In the genomic region with DNA sequence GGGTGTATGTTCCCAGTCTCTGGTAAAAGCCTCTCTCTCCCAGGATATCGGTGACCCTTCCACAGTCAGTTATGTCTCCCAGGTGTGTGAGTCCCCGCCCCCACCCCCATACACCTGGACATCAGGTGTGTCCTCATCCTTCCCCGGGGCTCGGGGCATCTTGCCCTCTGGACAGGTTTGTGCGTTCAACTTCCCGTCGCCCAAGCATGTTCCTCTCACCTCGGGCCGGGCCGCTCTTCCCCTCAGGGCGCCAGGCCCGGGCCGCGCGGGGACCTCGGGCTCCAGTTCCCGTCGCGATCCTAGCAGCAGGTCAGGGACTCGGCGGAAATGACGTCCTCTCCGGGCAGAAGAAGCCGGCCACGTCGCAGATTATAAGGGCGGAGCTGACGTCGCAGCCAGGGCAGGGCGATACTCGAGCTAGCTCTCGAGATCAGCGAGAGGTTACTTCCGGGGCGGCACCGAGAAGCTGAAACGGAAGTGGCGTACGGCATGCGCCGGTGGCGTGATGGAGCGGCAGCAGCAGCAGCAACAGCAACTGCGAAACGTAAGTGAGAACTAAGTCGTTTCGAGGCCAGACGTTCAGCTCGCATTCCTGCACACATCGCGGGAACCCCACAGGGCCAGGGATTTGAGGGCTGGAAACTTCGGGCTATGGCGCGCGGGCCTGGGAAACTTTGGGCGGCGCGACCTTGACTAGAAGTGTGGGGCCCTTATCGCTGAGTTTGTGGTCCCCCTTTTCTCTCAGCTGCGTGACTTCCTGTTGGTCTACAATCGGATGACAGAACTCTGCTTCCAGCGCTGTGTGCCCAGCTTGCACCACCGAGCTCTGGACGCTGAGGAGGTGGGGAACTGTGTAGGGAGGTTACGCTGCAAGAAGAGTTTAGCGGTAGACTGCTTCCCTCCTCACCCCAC, we compare ENCODE assay signal across 1 cellular context.
TF ChIP-seq lines count a peak whose summit lies in the region.

A gene with protein sequence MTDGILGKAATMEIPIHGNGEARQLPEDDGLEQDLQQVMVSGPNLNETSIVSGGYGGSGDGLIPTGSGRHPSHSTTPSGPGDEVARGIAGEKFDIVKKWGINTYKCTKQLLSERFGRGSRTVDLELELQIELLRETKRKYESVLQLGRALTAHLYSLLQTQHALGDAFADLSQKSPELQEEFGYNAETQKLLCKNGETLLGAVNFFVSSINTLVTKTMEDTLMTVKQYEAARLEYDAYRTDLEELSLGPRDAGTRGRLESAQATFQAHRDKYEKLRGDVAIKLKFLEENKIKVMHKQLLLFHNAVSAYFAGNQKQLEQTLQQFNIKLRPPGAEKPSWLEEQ (minus strand): TSS at position 320 of the 912 bp plus-strand sequence. CDS start 910 bp downstream, outside the sequence.
A gene with protein sequence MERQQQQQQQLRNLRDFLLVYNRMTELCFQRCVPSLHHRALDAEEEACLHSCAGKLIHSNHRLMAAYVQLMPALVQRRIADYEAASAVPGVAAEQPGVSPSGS (plus strand): TSS at position 490 of the 912 bp plus-strand sequence. CDS start 16 bp downstream, at position 506.

TF ChIP-seq in HepG2, 621 proteins besides CTCF, POLR2A, EP300 and RAD21 (continued from another document and continues in another):
- TF ChIP-seq, protein P1, sequence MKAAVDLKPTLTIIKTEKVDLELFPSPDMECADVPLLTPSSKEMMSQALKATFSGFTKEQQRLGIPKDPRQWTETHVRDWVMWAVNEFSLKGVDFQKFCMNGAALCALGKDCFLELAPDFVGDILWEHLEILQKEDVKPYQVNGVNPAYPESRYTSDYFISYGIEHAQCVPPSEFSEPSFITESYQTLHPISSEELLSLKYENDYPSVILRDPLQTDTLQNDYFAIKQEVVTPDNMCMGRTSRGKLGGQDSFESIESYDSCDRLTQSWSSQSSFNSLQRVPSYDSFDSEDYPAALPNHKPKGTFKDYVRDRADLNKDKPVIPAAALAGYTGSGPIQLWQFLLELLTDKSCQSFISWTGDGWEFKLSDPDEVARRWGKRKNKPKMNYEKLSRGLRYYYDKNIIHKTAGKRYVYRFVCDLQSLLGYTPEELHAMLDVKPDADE (CRISPR knock-in tag; IDR thresholded peaks at IDR 0.05) = no peak
- TF ChIP-seq ZBTB21 (CRISPR knock-in tag; IDR thresholded peaks at IDR 0.05) (peak; percentile 92), MEIS1 (CRISPR knock-in tag; IDR thresholded peaks at IDR 0.05; ENCODE audit: borderline replicate concordance) (no peak), ZNF225 (CRISPR knock-in tag; IDR thresholded peaks at IDR 0.05) (0 out of 2 replicates have a peak, but pooled peaks have one; percentile 56), CHCHD3 (CRISPR knock-in tag; IDR thresholded peaks at IDR 0.05) (0 out of 2 replicates have a peak, but pooled peaks have one; percentile 15), CAMTA2 (CRISPR knock-in tag; IDR thresholded peaks at IDR 0.05; ENCODE audit: borderline replicate concordance) (no peak), EZH2 (conservative IDR thresholded peaks at IDR 0.05; ENCODE audit: low read depth, low read length) (no peak), KDM6A (CRISPR knock-in tag; IDR thresholded peaks at IDR 0.05; ENCODE audit: low read depth) (no peak), TBX3 (IDR thresholded peaks at IDR 0.05; ENCODE audit: borderline replicate concordance) (0 out of 2 replicates have a peak, but pooled peaks have one; percentile 15), CREM (IDR thresholded peaks at IDR 0.05) (peak; percentile 99), CREM (CRISPR knock-in tag; IDR thresholded peaks at IDR 0.05) (peak; percentile 84), NR2F2 (IDR thresholded peaks at IDR 0.05; ENCODE audit: borderline replicate concordance, low read depth) (no peak), CBX1 (IDR thresholded peaks at IDR 0.05; ENCODE audit: low read depth) (peak; percentile 44), ZNF180 (CRISPR knock-in tag; IDR thresholded peaks at IDR 0.05; ENCODE audit: borderline replicate concordance, low read depth) (no peak), HES4 (CRISPR knock-in tag; IDR thresholded peaks at IDR 0.05; ENCODE audit: borderline replicate concordance) (0 out of 2 replicates have a peak, but pooled peaks have one; percentile 64), KLF16 (CRISPR knock-in tag; IDR thresholded peaks at IDR 0.05) (peak in 1 of 2 experiments; percentile 87; a peak in 1 of 4 replicates), MIER3 (CRISPR knock-in tag; IDR thresholded peaks at IDR 0.05; ENCODE audit: borderline replicate concordance) (no peak), PITX1 (CRISPR knock-in tag; IDR thresholded peaks at IDR 0.05) (peak; percentile 54), ZKSCAN5 (CRISPR knock-in tag; IDR thresholded peaks at IDR 0.05) (no peak), ZNF768 (CRISPR knock-in tag; IDR thresholded peaks at IDR 0.05) (peak; percentile 53), JUNB (CRISPR knock-in tag; IDR thresholded peaks at IDR 0.05; ENCODE audit: borderline replicate concordance) (peak; percentile 40; the same call in 1 of the 2 replicates), HNRNPLL (IDR thresholded peaks at IDR 0.05; ENCODE audit: low read depth, low read length, poor library complexity, severe bottlenecking) (peak; percentile 99)
- TF ChIP-seq, protein P2, sequence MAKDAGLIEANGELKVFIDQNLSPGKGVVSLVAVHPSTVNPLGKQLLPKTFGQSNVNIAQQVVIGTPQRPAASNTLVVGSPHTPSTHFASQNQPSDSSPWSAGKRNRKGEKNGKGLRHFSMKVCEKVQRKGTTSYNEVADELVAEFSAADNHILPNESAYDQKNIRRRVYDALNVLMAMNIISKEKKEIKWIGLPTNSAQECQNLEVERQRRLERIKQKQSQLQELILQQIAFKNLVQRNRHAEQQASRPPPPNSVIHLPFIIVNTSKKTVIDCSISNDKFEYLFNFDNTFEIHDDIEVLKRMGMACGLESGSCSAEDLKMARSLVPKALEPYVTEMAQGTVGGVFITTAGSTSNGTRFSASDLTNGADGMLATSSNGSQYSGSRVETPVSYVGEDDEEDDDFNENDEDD (CRISPR knock-in tag; IDR thresholded peaks at IDR 0.05; ENCODE audit: borderline replicate concordance) = peak; percentile 68; the same call in 1 of the 2 replicates
- TF ChIP-seq, protein P3, sequence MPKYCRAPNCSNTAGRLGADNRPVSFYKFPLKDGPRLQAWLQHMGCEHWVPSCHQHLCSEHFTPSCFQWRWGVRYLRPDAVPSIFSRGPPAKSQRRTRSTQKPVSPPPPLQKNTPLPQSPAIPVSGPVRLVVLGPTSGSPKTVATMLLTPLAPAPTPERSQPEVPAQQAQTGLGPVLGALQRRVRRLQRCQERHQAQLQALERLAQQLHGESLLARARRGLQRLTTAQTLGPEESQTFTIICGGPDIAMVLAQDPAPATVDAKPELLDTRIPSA (CRISPR knock-in tag; IDR thresholded peaks at IDR 0.05; ENCODE audit: borderline replicate concordance) = no peak
- TF ChIP-seq, protein P4, sequence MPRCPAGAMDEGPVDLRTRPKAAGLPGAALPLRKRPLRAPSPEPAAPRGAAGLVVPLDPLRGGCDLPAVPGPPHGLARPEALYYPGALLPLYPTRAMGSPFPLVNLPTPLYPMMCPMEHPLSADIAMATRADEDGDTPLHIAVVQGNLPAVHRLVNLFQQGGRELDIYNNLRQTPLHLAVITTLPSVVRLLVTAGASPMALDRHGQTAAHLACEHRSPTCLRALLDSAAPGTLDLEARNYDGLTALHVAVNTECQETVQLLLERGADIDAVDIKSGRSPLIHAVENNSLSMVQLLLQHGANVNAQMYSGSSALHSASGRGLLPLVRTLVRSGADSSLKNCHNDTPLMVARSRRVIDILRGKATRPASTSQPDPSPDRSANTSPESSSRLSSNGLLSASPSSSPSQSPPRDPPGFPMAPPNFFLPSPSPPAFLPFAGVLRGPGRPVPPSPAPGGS (CRISPR knock-in tag; IDR thresholded peaks at IDR 0.05) = no peak; the same call in none of the 2 replicates
- TF ChIP-seq, protein P5, sequence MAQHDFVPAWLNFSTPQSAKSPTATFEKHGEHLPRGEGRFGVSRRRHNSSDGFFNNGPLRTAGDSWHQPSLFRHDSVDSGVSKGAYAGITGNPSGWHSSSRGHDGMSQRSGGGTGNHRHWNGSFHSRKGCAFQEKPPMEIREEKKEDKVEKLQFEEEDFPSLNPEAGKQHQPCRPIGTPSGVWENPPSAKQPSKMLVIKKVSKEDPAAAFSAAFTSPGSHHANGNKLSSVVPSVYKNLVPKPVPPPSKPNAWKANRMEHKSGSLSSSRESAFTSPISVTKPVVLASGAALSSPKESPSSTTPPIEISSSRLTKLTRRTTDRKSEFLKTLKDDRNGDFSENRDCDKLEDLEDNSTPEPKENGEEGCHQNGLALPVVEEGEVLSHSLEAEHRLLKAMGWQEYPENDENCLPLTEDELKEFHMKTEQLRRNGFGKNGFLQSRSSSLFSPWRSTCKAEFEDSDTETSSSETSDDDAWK (CRISPR knock-in tag; IDR thresholded peaks at IDR 0.05) = no peak
- TF ChIP-seq, protein P6, sequence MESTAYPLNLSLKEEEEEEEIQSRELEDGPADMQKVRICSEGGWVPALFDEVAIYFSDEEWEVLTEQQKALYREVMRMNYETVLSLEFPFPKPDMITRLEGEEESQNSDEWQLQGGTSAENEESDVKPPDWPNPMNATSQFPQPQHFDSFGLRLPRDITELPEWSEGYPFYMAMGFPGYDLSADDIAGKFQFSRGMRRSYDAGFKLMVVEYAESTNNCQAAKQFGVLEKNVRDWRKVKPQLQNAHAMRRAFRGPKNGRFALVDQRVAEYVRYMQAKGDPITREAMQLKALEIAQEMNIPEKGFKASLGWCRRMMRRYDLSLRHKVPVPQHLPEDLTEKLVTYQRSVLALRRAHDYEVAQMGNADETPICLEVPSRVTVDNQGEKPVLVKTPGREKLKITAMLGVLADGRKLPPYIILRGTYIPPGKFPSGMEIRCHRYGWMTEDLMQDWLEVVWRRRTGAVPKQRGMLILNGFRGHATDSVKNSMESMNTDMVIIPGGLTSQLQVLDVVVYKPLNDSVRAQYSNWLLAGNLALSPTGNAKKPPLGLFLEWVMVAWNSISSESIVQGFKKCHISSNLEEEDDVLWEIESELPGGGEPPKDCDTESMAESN (CRISPR knock-in tag; conservative IDR thresholded peaks at IDR 0.05) = no peak; the same call in 1 of the 2 replicates
- TF ChIP-seq, protein P7, sequence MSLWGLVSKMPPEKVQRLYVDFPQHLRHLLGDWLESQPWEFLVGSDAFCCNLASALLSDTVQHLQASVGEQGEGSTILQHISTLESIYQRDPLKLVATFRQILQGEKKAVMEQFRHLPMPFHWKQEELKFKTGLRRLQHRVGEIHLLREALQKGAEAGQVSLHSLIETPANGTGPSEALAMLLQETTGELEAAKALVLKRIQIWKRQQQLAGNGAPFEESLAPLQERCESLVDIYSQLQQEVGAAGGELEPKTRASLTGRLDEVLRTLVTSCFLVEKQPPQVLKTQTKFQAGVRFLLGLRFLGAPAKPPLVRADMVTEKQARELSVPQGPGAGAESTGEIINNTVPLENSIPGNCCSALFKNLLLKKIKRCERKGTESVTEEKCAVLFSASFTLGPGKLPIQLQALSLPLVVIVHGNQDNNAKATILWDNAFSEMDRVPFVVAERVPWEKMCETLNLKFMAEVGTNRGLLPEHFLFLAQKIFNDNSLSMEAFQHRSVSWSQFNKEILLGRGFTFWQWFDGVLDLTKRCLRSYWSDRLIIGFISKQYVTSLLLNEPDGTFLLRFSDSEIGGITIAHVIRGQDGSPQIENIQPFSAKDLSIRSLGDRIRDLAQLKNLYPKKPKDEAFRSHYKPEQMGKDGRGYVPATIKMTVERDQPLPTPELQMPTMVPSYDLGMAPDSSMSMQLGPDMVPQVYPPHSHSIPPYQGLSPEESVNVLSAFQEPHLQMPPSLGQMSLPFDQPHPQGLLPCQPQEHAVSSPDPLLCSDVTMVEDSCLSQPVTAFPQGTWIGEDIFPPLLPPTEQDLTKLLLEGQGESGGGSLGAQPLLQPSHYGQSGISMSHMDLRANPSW (CRISPR knock-in tag; IDR thresholded peaks at IDR 0.05; ENCODE audit: borderline replicate concordance) = no peak; the same call in 1 of the 2 replicates
- TF ChIP-seq, protein P8, sequence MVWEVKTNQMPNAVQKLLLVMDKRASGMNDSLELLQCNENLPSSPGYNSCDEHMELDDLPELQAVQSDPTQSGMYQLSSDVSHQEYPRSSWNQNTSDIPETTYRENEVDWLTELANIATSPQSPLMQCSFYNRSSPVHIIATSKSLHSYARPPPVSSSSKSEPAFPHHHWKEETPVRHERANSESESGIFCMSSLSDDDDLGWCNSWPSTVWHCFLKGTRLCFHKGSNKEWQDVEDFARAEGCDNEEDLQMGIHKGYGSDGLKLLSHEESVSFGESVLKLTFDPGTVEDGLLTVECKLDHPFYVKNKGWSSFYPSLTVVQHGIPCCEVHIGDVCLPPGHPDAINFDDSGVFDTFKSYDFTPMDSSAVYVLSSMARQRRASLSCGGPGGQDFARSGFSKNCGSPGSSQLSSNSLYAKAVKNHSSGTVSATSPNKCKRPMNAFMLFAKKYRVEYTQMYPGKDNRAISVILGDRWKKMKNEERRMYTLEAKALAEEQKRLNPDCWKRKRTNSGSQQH (CRISPR knock-in tag; IDR thresholded peaks at IDR 0.05; ENCODE audit: low read depth) = peak; percentile 35; the same call in 1 of the 2 replicates
- TF ChIP-seq, protein P9, sequence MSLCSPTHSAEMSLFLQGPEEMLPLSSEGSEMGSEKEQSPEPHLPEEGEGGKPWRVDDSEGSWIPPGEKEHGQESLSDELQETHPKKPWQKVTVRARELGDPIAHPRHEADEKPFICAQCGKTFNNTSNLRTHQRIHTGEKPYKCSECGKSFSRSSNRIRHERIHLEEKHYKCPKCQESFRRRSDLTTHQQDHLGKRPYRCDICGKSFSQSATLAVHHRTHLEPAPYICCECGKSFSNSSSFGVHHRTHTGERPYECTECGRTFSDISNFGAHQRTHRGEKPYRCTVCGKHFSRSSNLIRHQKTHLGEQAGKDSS (CRISPR knock-in tag; IDR thresholded peaks at IDR 0.05; ENCODE audit: borderline replicate concordance, low read depth) = no peak
- TF ChIP-seq, protein P10, sequence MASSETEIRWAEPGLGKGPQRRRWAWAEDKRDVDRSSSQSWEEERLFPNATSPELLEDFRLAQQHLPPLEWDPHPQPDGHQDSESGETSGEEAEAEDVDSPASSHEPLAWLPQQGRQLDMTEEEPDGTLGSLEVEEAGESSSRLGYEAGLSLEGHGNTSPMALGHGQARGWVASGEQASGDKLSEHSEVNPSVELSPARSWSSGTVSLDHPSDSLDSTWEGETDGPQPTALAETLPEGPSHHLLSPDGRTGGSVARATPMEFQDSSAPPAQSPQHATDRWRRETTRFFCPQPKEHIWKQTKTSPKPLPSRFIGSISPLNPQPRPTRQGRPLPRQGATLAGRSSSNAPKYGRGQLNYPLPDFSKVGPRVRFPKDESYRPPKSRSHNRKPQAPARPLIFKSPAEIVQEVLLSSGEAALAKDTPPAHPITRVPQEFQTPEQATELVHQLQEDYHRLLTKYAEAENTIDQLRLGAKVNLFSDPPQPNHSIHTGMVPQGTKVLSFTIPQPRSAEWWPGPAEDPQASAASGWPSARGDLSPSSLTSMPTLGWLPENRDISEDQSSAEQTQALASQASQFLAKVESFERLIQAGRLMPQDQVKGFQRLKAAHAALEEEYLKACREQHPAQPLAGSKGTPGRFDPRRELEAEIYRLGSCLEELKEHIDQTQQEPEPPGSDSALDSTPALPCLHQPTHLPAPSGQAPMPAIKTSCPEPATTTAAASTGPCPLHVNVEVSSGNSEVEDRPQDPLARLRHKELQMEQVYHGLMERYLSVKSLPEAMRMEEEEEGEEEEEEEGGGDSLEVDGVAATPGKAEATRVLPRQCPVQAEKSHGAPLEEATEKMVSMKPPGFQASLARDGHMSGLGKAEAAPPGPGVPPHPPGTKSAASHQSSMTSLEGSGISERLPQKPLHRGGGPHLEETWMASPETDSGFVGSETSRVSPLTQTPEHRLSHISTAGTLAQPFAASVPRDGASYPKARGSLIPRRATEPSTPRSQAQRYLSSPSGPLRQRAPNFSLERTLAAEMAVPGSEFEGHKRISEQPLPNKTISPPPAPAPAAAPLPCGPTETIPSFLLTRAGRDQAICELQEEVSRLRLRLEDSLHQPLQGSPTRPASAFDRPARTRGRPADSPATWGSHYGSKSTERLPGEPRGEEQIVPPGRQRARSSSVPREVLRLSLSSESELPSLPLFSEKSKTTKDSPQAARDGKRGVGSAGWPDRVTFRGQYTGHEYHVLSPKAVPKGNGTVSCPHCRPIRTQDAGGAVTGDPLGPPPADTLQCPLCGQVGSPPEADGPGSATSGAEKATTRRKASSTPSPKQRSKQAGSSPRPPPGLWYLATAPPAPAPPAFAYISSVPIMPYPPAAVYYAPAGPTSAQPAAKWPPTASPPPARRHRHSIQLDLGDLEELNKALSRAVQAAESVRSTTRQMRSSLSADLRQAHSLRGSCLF (CRISPR knock-in tag; IDR thresholded peaks at IDR 0.05; ENCODE audit: borderline replicate concordance) = no peak
